ENCODE assay signal across 9 cellular contexts in genomic region chr18:49021433-49022129, GRCh38.
DNase-seq lines count a peak whose midpoint lies in the region; ATAC-seq and TF ChIP-seq lines count a peak whose summit lies in the region.
"Had no signal": no experiment of that assay in that cellular context is flagged by ENCODE, and none has a peak within 500 bp of the region (broad histone marks: within the 10 kb centered on the region; RNA-seq: fewer than 3 reads in every experiment).

No MANE protein-coding gene starts in this region.

- ATAC-seq in activated T-cell treated with anti-CD3 and anti-CD28 coated beads, Interleukin-2, amount 50 U/mL, for 72 hours (replicated peaks in 1 of 2), result peak; percentile 79 to 86
- ATAC-seq in heart left ventricle (peak; percentile 23 to 51 (median 40)), HG03025 (IDR thresholded peaks at IDR 0.05; ENCODE audit: low FRiP score, unreplicated experiment) (no peak), HG03196 (IDR thresholded peaks at IDR 0.05; ENCODE audit: unreplicated experiment) (no peak)

- peaks cover 0 to 12% (median 0%) of the 10 kb centered on the region in 12 donors for H3K4me1 ChIP-seq in heart left ventricle

- H3K27me3 Mint-ChIP-seq in activated T-cell treated with anti-CD3 and anti-CD28 coated beads, Interleukin-2, amount 50 U/mL, for 72 hours (ENCODE audit: low read depth), result peaks cover 2% of the 10 kb centered on the region
- H3K27me3 Mint-ChIP-seq: activated naive CD8-positive, alpha-beta T cell had no signal

- H3K36me3 ChIP-seq in heart left ventricle, result no peaks in the 10 kb centered on the region

- H3K4me1 Mint-ChIP-seq in activated T-cell treated with anti-CD3 and anti-CD28 coated beads, Interleukin-2, amount 50 U/mL, for 72 hours (ENCODE audit: low read depth), result peaks cover 7% of the 10 kb centered on the region

- TF ChIP-seq CTCF in NB4 (IDR thresholded peaks at IDR 0.05; ENCODE audit: low read depth, low read length) (peak; percentile 62), heart left ventricle (IDR thresholded peaks at IDR 0.05) (peak in 10 of 12 donors; percentile 3 to 43 (median 28))

- H3K27me3 ChIP-seq in heart left ventricle, result no peaks in the 10 kb centered on the region

- H3K4me3 Mint-ChIP-seq in activated T-cell treated with anti-CD3 and anti-CD28 coated beads, Interleukin-2, amount 50 U/mL, for 72 hours, result no peak overlapping the region
- H3K4me3 Mint-ChIP-seq: activated naive CD8-positive, alpha-beta T cell had no signal

- TF ChIP-seq POLR2A in NB4 (IDR thresholded peaks at IDR 0.05; ENCODE audit: extremely low read depth, insufficient read length) (no peak), heart left ventricle (IDR thresholded peaks at IDR 0.05) (no peak)

- intact Hi-C loops in heart left ventricle (cut with DNase I), result no loop called here

- DNase-seq in SIG-M5 treated with dmso at 0.1 percent for 504 hours (lab: John Stamatoyannopoulos, UW; ENCODE audit: unreplicated experiment) (peak; percentile 31), SIG-M5 (lab: John Stamatoyannopoulos, UW) (no peak), NB4 (ENCODE audit: low read depth) (peak; percentile 71), heart left ventricle (peak in 3 of 5 donors; percentile 25 to 73 (median 62))
- DNase-seq in activated T-cell treated with anti-CD3 and anti-CD28 coated beads, Interleukin-2, amount 50 U/mL, for 72 hours, result peak; percentile 66 to 72
- DNase-seq in stimulated activated CD4-positive, alpha-beta T cell treated with anti-CD3 and anti-CD28 coated beads, Interleukin-12 subunit alpha, Interleukin-12 subunit beta, amount 100 ng/mL, for 48 hours (ENCODE audit: low read depth in 2 of 3, low spot score in 1 of 3), result peak; percentile 46 to 65 (median 48)

- no peaks in the 10 kb centered on the region for H3K9me3 ChIP-seq in heart left ventricle

- H3K9me3 Mint-ChIP-seq in activated T-cell treated with anti-CD3 and anti-CD28 coated beads, Interleukin-2, amount 50 U/mL, for 72 hours, result no peaks in the 10 kb centered on the region

- 79 to 83% (median 81%) methylated on average over 10 to 18 of the region's 18 CpGs for WGBS in heart left ventricle, 4 donors

- no peak overlapping the region for H3K27ac ChIP-seq in heart left ventricle

- H3K36me3 Mint-ChIP-seq in activated T-cell treated with anti-CD3 and anti-CD28 coated beads, Interleukin-2, amount 50 U/mL, for 72 hours (ENCODE audit: insufficient read depth in 2 of 2), result no peaks in the 10 kb centered on the region
- H3K36me3 Mint-ChIP-seq: activated naive CD8-positive, alpha-beta T cell had no signal

- no peak overlapping the region for H3K27ac Mint-ChIP-seq in activated T-cell treated with anti-CD3 and anti-CD28 coated beads, Interleukin-2, amount 50 U/mL, for 72 hours
- H3K27ac Mint-ChIP-seq: activated naive CD8-positive, alpha-beta T cell had no signal

- H3K4me3 ChIP-seq in NB4 (ENCODE audit: low read depth, low read length), result no peak overlapping the region
- no peak overlapping the region for H3K4me3 ChIP-seq in heart left ventricle

Comparison
In these comparisons a context has a peak if more than half of its experiments do, and no peak if none do; other contexts are left out.
1. ATAC-seq: peak in activated T-cell treated with anti-CD3 and anti-CD28 coated beads, Interleukin-2, amount 50 U/mL, for 72 hours (2 of 2) and heart left ventricle (4 of 4); none in HG03025 (single experiment) and HG03196 (single experiment).